In the genomic region with DNA sequence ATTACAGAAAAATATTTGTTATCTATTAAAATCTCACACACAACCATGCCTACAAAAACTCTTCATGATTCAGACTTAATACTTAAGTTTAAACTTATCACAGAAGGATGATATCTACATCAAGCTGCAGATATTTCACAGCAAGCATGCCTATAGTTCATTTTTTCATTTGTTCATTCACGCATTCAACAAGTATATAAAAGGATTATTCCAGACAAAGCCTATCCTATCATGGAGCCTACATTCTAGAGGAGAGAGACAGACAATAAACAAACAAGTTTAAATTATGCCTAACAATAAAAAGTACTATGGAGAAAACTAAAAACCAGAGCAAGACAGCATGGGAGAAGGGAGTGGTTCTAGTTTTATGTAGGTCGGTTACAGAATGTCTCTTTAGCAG, we compare ENCODE assay signal across 18 cellular contexts. TPM values are rescaled to one million over a fixed set of nuclear protein-coding genes. Genes with fewer than 3 reads are reported as not detected.
A peak's percentile ranks its signal among the peaks of the same experiment; 100 is the strongest.
DNase-seq lines count a peak whose midpoint lies in the region; ATAC-seq, FAIRE-seq and TF ChIP-seq lines count a peak whose summit lies in the region.
"Had no signal": no experiment of that assay in that cellular context is flagged by ENCODE, and none has a peak within 500 bp of the region (broad histone marks: within the 10 kb centered on the region; RNA-seq: fewer than 3 reads in every experiment).

No MANE protein-coding gene starts in this region.

- H3K27ac ChIP-seq in Panc1 (ENCODE audit: low read length), result peak overlapping the region; percentile 84
- no peak overlapping the region for H3K27ac ChIP-seq in neural progenitor cell
- no peak overlapping the region for H3K27ac ChIP-seq in small intestine (ENCODE audit: low read depth in 1 of 2, low read length in 1 of 2)
- no peak overlapping the region for H3K27ac ChIP-seq in A673 (ENCODE audit: low read depth, low read length, poor library complexity, severe bottlenecking)
- H3K27ac ChIP-seq: A549 had no signal

- peaks cover 25% of the 10 kb centered on the region for H3K36me3 Mint-ChIP-seq in brain
- peaks cover 16% of the 10 kb centered on the region for H3K36me3 Mint-ChIP-seq in neural progenitor cell

- no TSS peak for BruUV-seq in Panc1 (replicated peaks; lab: Mats Ljungman, UMichigan)
- no TSS peak for BruUV-seq in A673 (replicated peaks; lab: Mats Ljungman, UMichigan)

- H3F3A ChIP-seq in neural progenitor cell (ENCODE audit: low read depth), result peaks cover 4% of the 10 kb centered on the region

- intact Hi-C loops in Panc1 (cut with micrococcal nuclease; ENCODE audit: unreplicated experiment) (no loop called here), A673 (cut with micrococcal nuclease; ENCODE audit: unreplicated experiment) (no loop called here)

- no peak overlapping the region for H3K4me2 ChIP-seq in neural progenitor cell
- H3K4me2 ChIP-seq: A549 had no signal

- H3K9me3 ChIP-seq in Panc1 (ENCODE audit: control insufficient read depth, insufficient read depth, low read depth, low read length) (peaks cover 2% of the 10 kb centered on the region; the same call in 1 of the 2 replicates), neural progenitor cell (ENCODE audit: low read depth) (no peaks in the 10 kb centered on the region), small intestine (ENCODE audit: control insufficient read depth, low read depth) (no peaks in the 10 kb centered on the region), A673 (ENCODE audit: low read depth, low read length, poor library complexity, severe bottlenecking) (no peaks in the 10 kb centered on the region)
- H3K9me3 ChIP-seq: A549, HAP-1 had no signal

- FAIRE-seq in small intestine (lab: Jason Lieb, UNC), result no peak
- FAIRE-seq: A549, GM19239, H1, HepG2, HTR-8/SVneo had no signal

- in situ Hi-C loops in Panc1 (cut with HindIII; ENCODE audit: low pct_unique_long_range_greater_than_20kb, low sequenced_read_pairs), result no loop called here

- CTCF ChIA-PET in Panc1 (lab: Charles Lee) (no interaction called here), A673 (lab: Charles Lee) (no interaction called here)

- H3K9me3 Mint-ChIP-seq in brain, result peaks cover 2 to 14% (median 12%) of the 10 kb centered on the region in 5 experiments
- peaks cover 19% of the 10 kb centered on the region for H3K9me3 Mint-ChIP-seq in neural progenitor cell
- H3K9me3 Mint-ChIP-seq: CD8-positive, alpha-beta memory T cell; HFFc6 had no signal

- no peaks in the 10 kb centered on the region for H4K20me1 ChIP-seq in neural progenitor cell (ENCODE audit: low read depth)

- H3K27me3 ChIP-seq in Panc1 (ENCODE audit: control insufficient read depth, insufficient read depth, low read length) (no peaks in the 10 kb centered on the region), neural progenitor cell (no peaks in the 10 kb centered on the region), small intestine (ENCODE audit: control insufficient read depth in 2 of 2, insufficient read depth in 2 of 2, low read length in 2 of 2) (no peaks in the 10 kb centered on the region), A673 (replicated peaks; ENCODE audit: insufficient read depth, low read depth, low read length, poor library complexity) (no peaks in the 10 kb centered on the region)

- peaks cover 19% of the 10 kb centered on the region for H3K4me1 Mint-ChIP-seq in brain
- peaks cover 11% of the 10 kb centered on the region for H3K4me1 Mint-ChIP-seq in neural progenitor cell
- H3K4me1 Mint-ChIP-seq: CD14-positive monocyte had no signal

- TF ChIP-seq CTCF in Panc1 (IDR thresholded peaks at IDR 0.05), result no peak
- no peak for TF ChIP-seq CTCF in brain (conservative IDR thresholded peaks at IDR 0.05)
- TF ChIP-seq CTCF in neural progenitor cell (IDR thresholded peaks at IDR 0.05), result no peak
- no peak for TF ChIP-seq CTCF in A673 (conservative IDR thresholded peaks at IDR 0.05; ENCODE audit: low read depth, low read length)

- H3K36me3 ChIP-seq in Panc1 (ENCODE audit: control insufficient read depth, insufficient read depth, low read length) (no peaks in the 10 kb centered on the region), neural progenitor cell (no peaks in the 10 kb centered on the region), small intestine (ENCODE audit: control insufficient read depth in 2 of 2, insufficient read depth in 2 of 2, low read length in 2 of 2) (no peaks in the 10 kb centered on the region), A673 (ENCODE audit: insufficient read depth, low read length, poor library complexity, severe bottlenecking) (no peaks in the 10 kb centered on the region)
- H3K36me3 ChIP-seq: HAP-1 had no signal

- DNase-seq in Panc1 (ENCODE audit: low read depth, low spot score), result no peak
- no peak for DNase-seq in neural progenitor cell (ENCODE audit: low spot score)
- no peak for DNase-seq in small intestine
- DNase-seq in SK-N-DZ (ENCODE audit: low spot score), result no peak
- DNase-seq in A673 (ENCODE audit: low spot score), result no peak
- DNase-seq in NCI-H1048 (lab: John Stamatoyannopoulos, UW), result no peak
- DNase-seq: CD8-positive, alpha-beta memory T cell; DMS53; GF-D8; HFFc6 had no signal

- H3K4me3 Mint-ChIP-seq in brain (no peak overlapping the region), neural progenitor cell (no peak overlapping the region)
- H3K4me3 Mint-ChIP-seq: CD14-positive monocyte; CD8-positive, alpha-beta memory T cell; HFFc6 had no signal

- no peak overlapping the region for H3K9ac ChIP-seq in neural progenitor cell

- peaks cover 73% of the 10 kb centered on the region for H3K79me2 ChIP-seq in neural progenitor cell (ENCODE audit: low read depth)

- no peak overlapping the region for H2AFZ ChIP-seq in neural progenitor cell (replicated peaks)

- ATAC-seq in Panc1, result no peak
- ATAC-seq: A549, HepG2 had no signal

- 79 to 89% (median 81%) methylated on average over 2 of the region's 2 CpGs for WGBS in small intestine, 3 donors

- H3K27me3 Mint-ChIP-seq in brain (no peaks in the 10 kb centered on the region), neural progenitor cell (ENCODE audit: insufficient read depth, low read depth) (no peaks in the 10 kb centered on the region)
- H3K27me3 Mint-ChIP-seq: CD8-positive, alpha-beta memory T cell had no signal

- H3K4me1 ChIP-seq in Panc1 (ENCODE audit: control insufficient read depth, insufficient read depth, low read length) (peaks cover 18% of the 10 kb centered on the region), neural progenitor cell (peaks cover 21% of the 10 kb centered on the region), small intestine (ENCODE audit: control insufficient read depth in 2 of 2, insufficient read depth in 1 of 2, low read depth in 1 of 2, low read length in 1 of 2) (no peaks in the 10 kb centered on the region), A673 (ENCODE audit: insufficient read depth, low read length, poor library complexity, severe bottlenecking) (peaks cover 18% of the 10 kb centered on the region)
- H3K4me1 ChIP-seq: A549 had no signal

- H3K4me3 ChIP-seq in Panc1 (ENCODE audit: low read depth in 2 of 2, low read length in 2 of 2) (no peak overlapping the region), neural progenitor cell (no peak overlapping the region), small intestine (ENCODE audit: low read depth in 1 of 2, low read length in 2 of 2) (no peak overlapping the region), A673 (ENCODE audit: low read depth, low read length, poor library complexity, severe bottlenecking) (no peak overlapping the region)
- H3K4me3 ChIP-seq: A549, HAP-1 had no signal

- POLR2A ChIA-PET in Panc1 (lab: Charles Lee) (interaction anchor here (0.6 kb wide), 1 partner anchor 9 kb away, joined by 3 read pairs; no protein-coding TSS in a partner anchor), A673 (lab: Charles Lee; ENCODE audit: low non-redundant PET) (interaction anchor here (0.5 kb wide), 1 partner anchor 308 kb away, joined by 9 read pairs; no protein-coding TSS in a partner anchor)

- H3K27ac Mint-ChIP-seq in brain (peak overlapping the region in 3 of 5 experiments; percentile 1 to 35 (median 15)), neural progenitor cell (peak overlapping the region; percentile 16)
- H3K27ac Mint-ChIP-seq: CD14-positive monocyte, HFFc6 had no signal

RNA-seq across cellular contexts. Expression of a gene that starts 10.9 kb away (rescaled TPM):
- 7.6 TPM for total RNA-seq in Panc1 (2021; ENCODE audit: unreplicated experiment)
- 2.4 TPM for polyA plus RNA-seq in Panc1 (2012; ENCODE audit: insufficient read length)
- 3.0 TPM for polyA plus RNA-seq in brain (ENCODE audit: insufficient read depth, low read depth, low replicate concordance)
- 26.4 and 35.6 TPM in 2 replicates for total RNA-seq in neural progenitor cell (ENCODE audit: low replicate concordance)
- 1 to 10 TPM; 1.4 to 2.2 (median 1.6) TPM for polyA plus RNA-seq in small intestine
- 3.7 TPM in 2 replicates for polyA plus RNA-seq in SK-N-DZ (2014; cell fraction: cytosol; rRNA removed)
- polyA plus RNA-seq in SK-N-DZ (2014; cell fraction: nucleus; rRNA removed), result 3.9 and 5.9 TPM in 2 replicates
- total RNA-seq in A673 (2021), result 14.0 and 14.1 TPM in 2 replicates

RNA-seq across cellular contexts. Expression of a gene that starts 37.4 kb away (rescaled TPM):
- total RNA-seq in Panc1 (2021; ENCODE audit: unreplicated experiment) (3,436 TPM), neural progenitor cell (ENCODE audit: low replicate concordance) (727 and 820 TPM in 2 replicates), A673 (2021) (1,489 and 1,873 TPM in 2 replicates)
- polyA plus RNA-seq in Panc1 (2012; ENCODE audit: insufficient read length), result 3,712 TPM
- polyA plus RNA-seq in brain (ENCODE audit: insufficient read depth, low read depth, low replicate concordance) (290 TPM), small intestine (100 to 1,000 TPM in 2 of 3 donors, 10 to 100 TPM in 1; 21.2 to 531 (median 196) TPM)
- polyA plus RNA-seq in SK-N-DZ (2014; cell fraction: cytosol; rRNA removed), result 117 and 143 TPM in 2 replicates
- polyA plus RNA-seq in SK-N-DZ (2014; cell fraction: nucleus; rRNA removed), result 47.9 and 64.0 TPM in 2 replicates
- total RNA-seq: HepG2 had no signal
- polyA plus RNA-seq: HepG2 had no signal
